17 cellular contexts compared by ENCODE assay signal in genomic region chr18:70413455-70413854, GRCh38.
"Had no signal": no experiment of that assay in that cellular context is flagged by ENCODE, and none has a peak within 500 bp of the region (broad histone marks: within the 10 kb centered on the region; RNA-seq: fewer than 3 reads in every experiment).

No MANE protein-coding gene starts in this region.

- DNase-seq: KBM-7, MV-4-11, NCI-H1048, NCI-H1105, NCI-H1417 treated with DMSO at 0.1 percent for 48 hours, NCI-H187, NCI-H2029, NCI-H2081 treated with DMSO at 0.1 percent for 48 hours, NCI-H2171, NCI-H226, NCI-H446, NCI-H510A, NCI-H524 treated with DMSO at 0.1 percent for 48 hours, NCI-H69, NCI-H774, SHP77 had no signal

- H3K27ac ChIP-seq: RWPE1 had no signal
